Comparison of ENCODE assay signal across 22 cellular contexts in genomic region chr4:32662803-32663202, GRCh38.
"Had no signal": no experiment of that assay in that cellular context is flagged by ENCODE, and none has a peak within 500 bp of the region (broad histone marks: within the 10 kb centered on the region; RNA-seq: fewer than 3 reads in every experiment).

No MANE protein-coding gene starts in this region.

- H3K79me2 ChIP-seq: hepatocyte had no signal

- H3K9me3 ChIP-seq: ovary, thoracic aorta, tibial artery, upper lobe of right lung had no signal

- H3K4me2 ChIP-seq: hepatocyte had no signal

- H3K27me3 ChIP-seq: hepatocyte, ovary, right atrium auricular region, suprapubic skin, tibial artery, upper lobe of right lung had no signal

- ATAC-seq: natural killer cell; sciatic nerve; stimulated activated naive B cell treated with anti-CD40 and anti-IgM and Interleukin-4, amounts not matched to agents 10 μg/mL and 1 μg/mL and 100 μg/mL, for 72 hours; upper lobe of right lung had no signal

- H3K36me3 ChIP-seq: left ventricle myocardium inferior, ovary, right atrium auricular region, suprapubic skin, thoracic aorta, tibial artery, upper lobe of right lung had no signal

- H3K4me1 ChIP-seq: left ventricle myocardium inferior, right atrium auricular region, suprapubic skin, tibial artery, upper lobe of right lung had no signal

- DNase-seq: islet precursor cell; left ventricle myocardium inferior; mesendoderm; naive B cell; natural killer cell; ovary; stimulated activated CD4-positive, alpha-beta T cell treated with anti-CD3 and anti-CD28 coated beads, Interleukin-12 subunit alpha, Interleukin-12 subunit beta, amount 100 ng/mL, for 4 hours; stimulated activated CD4-positive, alpha-beta T cell treated with anti-CD3 and anti-CD28 coated beads, Interleukin-15, amount 100 ng/mL, for 24 hours; stimulated activated CD4-positive, alpha-beta T cell treated with anti-CD3 and anti-CD28 coated beads, Interleukin-2, amount 100 ng/mL, for 24 hours; stimulated activated CD4-positive, alpha-beta T cell treated with anti-CD3 and anti-CD28 coated beads, Interleukin-4, amount 100 ng/mL, for 1 hour; stimulated activated naive B cell treated with anti-CD40 and anti-IgM and Interleukin-4, amounts not matched to agents 10 μg/mL and 1 μg/mL and 100 μg/mL, for 72 hours; tibial artery; trophoblast cell; upper lobe of right lung had no signal

- FAIRE-seq: urothelium cell line had no signal

- H3K27ac ChIP-seq: hepatocyte, left ventricle myocardium inferior, ovary, right atrium auricular region, skin epidermis, suprapubic skin, thoracic aorta, tibial artery, upper lobe of right lung had no signal

- H3K4me3 ChIP-seq: hepatocyte, left ventricle myocardium inferior, lung, ovary, right atrium auricular region, skin epidermis, suprapubic skin, thoracic aorta, tibial artery, upper lobe of right lung had no signal

- H2AFZ ChIP-seq: hepatocyte had no signal
